In the genomic region with DNA sequence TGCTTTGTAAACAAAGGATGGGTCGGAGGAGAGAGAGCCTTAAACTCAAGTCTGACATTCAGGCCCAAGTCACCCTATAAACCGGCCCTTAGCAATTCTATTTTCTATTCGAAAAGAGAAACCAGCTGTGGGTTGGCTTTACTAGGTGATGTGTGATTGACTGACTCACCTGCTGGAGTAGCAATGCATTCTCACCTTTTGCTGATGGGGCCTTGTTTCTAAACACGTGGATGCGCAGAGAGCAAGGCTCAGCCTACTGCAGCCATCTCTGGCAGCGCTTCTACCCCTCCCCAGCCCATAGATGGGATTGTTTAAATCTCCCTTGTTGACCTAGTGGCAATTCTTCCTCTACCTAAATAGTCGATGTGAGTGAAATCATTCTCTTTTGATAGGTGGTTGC, we compare ENCODE assay signal across 14 cellular contexts.
DNase-seq lines count a peak whose midpoint lies in the region; ATAC-seq, FAIRE-seq and TF ChIP-seq lines count a peak whose summit lies in the region.
"Had no signal": no experiment of that assay in that cellular context is flagged by ENCODE, and none has a peak within 500 bp of the region (broad histone marks: within the 10 kb centered on the region; RNA-seq: fewer than 3 reads in every experiment).

No MANE protein-coding gene starts in this region.

- FAIRE-seq in H1 (lab: Jason Lieb, UNC), result peak; percentile 76
- FAIRE-seq: A549, frontal cortex had no signal

- no peak overlapping the region for H2BK20ac ChIP-seq in H1 (ENCODE audit: low read length)

- TF ChIP-seq RAD21 in H1 (IDR thresholded peaks at IDR 0.05 in 1 of 2, conservative IDR thresholded peaks at IDR 0.05 in 1 of 2; ENCODE audit: low read depth in 2 of 2, low read length in 2 of 2), result peak; percentile 15 to 30; a peak in 3 of 4 replicates

- no peak overlapping the region for H3K27ac ChIP-seq in H1 (ENCODE audit: low read depth, low read length)
- H3K27ac ChIP-seq: A549 had no signal

- H3K36me3 Mint-ChIP-seq in mesothelial cell of epicardium, result peaks cover 17% of the 10 kb centered on the region

- H3K9me3 ChIP-seq in H1 (ENCODE audit: insufficient read depth in 2 of 2, low read depth in 1 of 2, low read length in 1 of 2), result no peaks in the 10 kb centered on the region
- H3K9me3 ChIP-seq: A549 had no signal

- H3K9ac ChIP-seq in H1 (replicated peaks in 1 of 4; ENCODE audit: extremely low read depth in 1 of 4, low read depth in 3 of 4, low read length in 3 of 4), result no peak overlapping the region

- peaks cover 5 to 25% (median 10%) of the 10 kb centered on the region in 4 experiments for H3K4me1 ChIP-seq in H1 (replicated peaks in 1 of 4; ENCODE audit: control insufficient read depth in 3 of 4, insufficient read depth in 4 of 4, low read length in 3 of 4)

- no peak for TF ChIP-seq EP300 in H1 (IDR thresholded peaks at IDR 0.05; ENCODE audit: borderline replicate concordance in 1 of 2, low read depth in 2 of 2, low read length in 2 of 2)

- CTCF ChIA-PET in H1 (lab: Charles Lee; ENCODE audit: partially characterized antibody), result interaction anchor here (0.9 to 14.4 kb wide), 6 partner anchors 14 to 146 kb away, joined by 3 to 161 read pairs (median 9); partner anchors contain the start of gene MEIS1

- POLR2A ChIA-PET in H1 (lab: Charles Lee; ENCODE audit: partially characterized antibody), result interaction anchor here (0.8 to 0.9 kb wide), 2 partner anchors 139 to 142 kb away, joined by 3 read pairs; partner anchors contain the start of gene MEIS1

- peaks cover 20% of the 10 kb centered on the region; the same call in 1 of the 2 replicates for H3K23me2 ChIP-seq in H1 (ENCODE audit: low read depth, low read length)

- H2BK120ac ChIP-seq in H1 (replicated peaks; ENCODE audit: low read depth, low read length), result no peak overlapping the region

- H3K27ac Mint-ChIP-seq in mesothelial cell of epicardium, result peak overlapping the region; percentile 96

- 10% methylated on average over 7 of the region's 7 CpGs; no CpG with 5 or more reads in 1 of the 2 experiments for WGBS in H1 (ENCODE audit: extremely low coverage in 1 of 2, insufficient coverage in 1 of 2, insufficient read length in 1 of 2, insufficient replicate concordance in 2 of 2, low coverage in 1 of 2, low lambda C conversion rate in 2 of 2, missing lambda C conversion rate in 1 of 2), 2 experiments

- H3K23ac ChIP-seq in H1 (ENCODE audit: insufficient read length), result no peak overlapping the region

- H4K20me1 ChIP-seq in H1 (replicated peaks in 1 of 2; ENCODE audit: control insufficient read depth in 1 of 2, insufficient read depth in 2 of 2, low read length in 2 of 2), result peaks cover 0 to 2% of the 10 kb centered on the region in 2 experiments

- H3K18ac ChIP-seq in H1 (ENCODE audit: extremely low read depth, low read length), result no peak overlapping the region

- H3K4ac ChIP-seq in H1 (replicated peaks; ENCODE audit: insufficient read length, low read depth, low read length), result no peak overlapping the region

- no peak overlapping the region for H2AK5ac ChIP-seq in H1 (ENCODE audit: low read depth, low read length)

- no peak overlapping the region for H2AFZ ChIP-seq in H1 (ENCODE audit: low read length)

- no peak overlapping the region for H4K8ac ChIP-seq in H1 (ENCODE audit: extremely low read depth, insufficient read depth, low read length)

- ATAC-seq in GM21723 (IDR thresholded peaks at IDR 0.05; ENCODE audit: unreplicated experiment), result no peak
- no peak for ATAC-seq in activated CD4-positive, CD25-positive, alpha-beta regulatory T cell treated with anti-CD3 and anti-CD28 coated beads, Interleukin-2, amount 50 U/mL, for 24 hours
- ATAC-seq: A549 had no signal

- peaks cover 26 to 30% (median 28%) of the 10 kb centered on the region in 4 experiments; a peak in 6 of 7 replicates for H3K27me3 ChIP-seq in H1 (replicated peaks in 1 of 4; ENCODE audit: control insufficient read depth in 3 of 4, extremely low read depth in 1 of 4, insufficient read depth in 3 of 4, low read length in 3 of 4)

- TF ChIP-seq POLR2A in H1 (IDR thresholded peaks at IDR 0.05; ENCODE audit: control extremely low read depth in 1 of 2, low read depth in 2 of 2, low read length in 2 of 2), result no peak

- peak; percentile 78 for DNase-seq in NCI-H82 (lab: John Stamatoyannopoulos, UW)
- DNase-seq in NCI-H82 treated with DMSO at 0.1 percent for 48 hours (lab: John Stamatoyannopoulos, UW; ENCODE audit: unreplicated experiment), result no peak
- DNase-seq in H1 (ENCODE audit: low read depth in 1 of 2, low spot score in 2 of 2), result peak in 1 of 2 experiments; percentile 50
- DNase-seq in mesothelial cell of epicardium (ENCODE audit: low spot score in 2 of 2, unreplicated experiment in 2 of 2), result no peak
- DNase-seq in T1000 (lab: John Stamatoyannopoulos, UW), result no peak
- DNase-seq in activated T-cell treated with anti-CD3 and anti-CD28 coated beads, Interleukin-2, amount 50 U/mL, for 48 hours, result no peak
- DNase-seq: cortex of kidney, DMS79, NCI-H2029, T-helper 9 cell had no signal

- H2BK15ac ChIP-seq in H1 (ENCODE audit: low read length), result no peak overlapping the region

- H3K79me1 ChIP-seq in H1 (ENCODE audit: low read depth, low read length), result no peaks in the 10 kb centered on the region

- TF ChIP-seq CTCF in H1 (IDR thresholded peaks at IDR 0.05; ENCODE audit: control extremely low read depth in 1 of 3, insufficient read depth in 1 of 3, low read depth in 1 of 3, low read length in 3 of 3), result peak in 2 of 3 experiments; percentile 8 to 17; a peak in 1 of 4 replicates
- no peak for TF ChIP-seq CTCF in mesothelial cell of epicardium (IDR thresholded peaks at IDR 0.05; ENCODE audit: unreplicated experiment)

- no peak overlapping the region for H2BK12ac ChIP-seq in H1 (ENCODE audit: low read depth, low read length)

- peak overlapping the region; percentile 47 for H3K4me3 Mint-ChIP-seq in mesothelial cell of epicardium

- peak overlapping the region in 1 of 4 experiments; percentile 64; a peak in 4 of 8 replicates for H3K4me3 ChIP-seq in H1 (ENCODE audit: extremely low read depth in 1 of 4, insufficient read depth in 2 of 4, low read depth in 3 of 4, low read length in 4 of 4)
- H3K4me3 ChIP-seq: A549 had no signal

- no peaks in the 10 kb centered on the region for H3K36me3 ChIP-seq in H1 (ENCODE audit: control insufficient read depth in 2 of 4, insufficient read depth in 4 of 4, low read length in 3 of 4)

- no peaks in the 10 kb centered on the region for H3K9me3 Mint-ChIP-seq in mesothelial cell of epicardium

- peak overlapping the region; percentile 77 to 90 for H3K4me2 ChIP-seq in H1 (ENCODE audit: insufficient read depth in 1 of 2, low read depth in 2 of 2, low read length in 2 of 2)
- H3K4me2 ChIP-seq: A549 had no signal

- H2BK5ac ChIP-seq in H1 (ENCODE audit: low read depth, low read length), result no peak overlapping the region

- no peak overlapping the region for H3K14ac ChIP-seq in H1 (ENCODE audit: insufficient read length)

- no peak overlapping the region for H3K56ac ChIP-seq in H1 (replicated peaks; ENCODE audit: insufficient read length, low read depth, low read length)

- no peaks in the 10 kb centered on the region for H3K27me3 Mint-ChIP-seq in mesothelial cell of epicardium (ENCODE audit: low read depth)

- peaks cover 64% of the 10 kb centered on the region for H3K4me1 Mint-ChIP-seq in mesothelial cell of epicardium

- H3K79me2 ChIP-seq in H1 (ENCODE audit: control insufficient read depth in 1 of 2, insufficient read depth in 2 of 2, low read length in 2 of 2), result no peaks in the 10 kb centered on the region

- H4K5ac ChIP-seq in H1 (ENCODE audit: insufficient read length, low read depth, low read length), result no peak overlapping the region

- H4K91ac ChIP-seq in H1 (replicated peaks; ENCODE audit: insufficient read length, low read length), result no peak overlapping the region

TF ChIP-seq in H1, 55 proteins besides CTCF, POLR2A, EP300 and RAD21:
- TF ChIP-seq SIN3A (conservative IDR thresholded peaks at IDR 0.05 in 1 of 2, IDR thresholded peaks at IDR 0.05 in 1 of 2; ENCODE audit: low read depth in 1 of 2, low read length in 2 of 2), result peak in 1 of 2 experiments; percentile 47; a peak in 1 of 4 replicates
- TF ChIP-seq CBX5 (IDR thresholded peaks at IDR 0.05; ENCODE audit: low read depth, low read length), result no peak
- TF ChIP-seq SP2 (IDR thresholded peaks at IDR 0.05; ENCODE audit: low read length), result no peak
- no peak for TF ChIP-seq TAF7 (optimal IDR thresholded peaks at IDR 0.05; ENCODE audit: borderline replicate concordance, low read depth, low read length)
- 0 out of 4 replicates have a peak, but pooled peaks of 1 of the 2 experiments have one; percentile 28 for TF ChIP-seq HDAC2 (IDR thresholded peaks at IDR 0.05; ENCODE audit: borderline replicate concordance in 1 of 2, low read depth in 2 of 2, low read length in 2 of 2)
- no peak for TF ChIP-seq TAF1 (IDR thresholded peaks at IDR 0.05; ENCODE audit: low read depth, low read length)
- peak; percentile 96 for TF ChIP-seq MAX (IDR thresholded peaks at IDR 0.05)
- TF ChIP-seq E2F6 (IDR thresholded peaks at IDR 0.05), result peak; percentile 82
- TF ChIP-seq EZH2 (IDR thresholded peaks at IDR 0.05; ENCODE audit: low read depth, low read length, severe bottlenecking), result no peak
- 0 out of 2 replicates have a peak, but pooled peaks have one; percentile 19 for TF ChIP-seq SRF (IDR thresholded peaks at IDR 0.05; ENCODE audit: low read depth, low read length)
- no peak for TF ChIP-seq KDM4A (IDR thresholded peaks at IDR 0.05; ENCODE audit: low read depth, low read length, severe bottlenecking)
- TF ChIP-seq BCL11A (IDR thresholded peaks at IDR 0.05; ENCODE audit: low read depth in 2 of 2, low read length in 2 of 2), result no peak
- no peak for TF ChIP-seq YY1 (IDR thresholded peaks at IDR 0.05; ENCODE audit: low read depth, low read length)
- 0 out of 2 replicates have a peak, but pooled peaks have one; percentile 15 for TF ChIP-seq TEAD4 (IDR thresholded peaks at IDR 0.05; ENCODE audit: low read depth, low read length)
- no peak for TF ChIP-seq EGR1 (IDR thresholded peaks at IDR 0.05; ENCODE audit: borderline replicate concordance, low read depth, low read length)
